Comparison of ENCODE assay signal across 22 cellular contexts in the genomic region with DNA sequence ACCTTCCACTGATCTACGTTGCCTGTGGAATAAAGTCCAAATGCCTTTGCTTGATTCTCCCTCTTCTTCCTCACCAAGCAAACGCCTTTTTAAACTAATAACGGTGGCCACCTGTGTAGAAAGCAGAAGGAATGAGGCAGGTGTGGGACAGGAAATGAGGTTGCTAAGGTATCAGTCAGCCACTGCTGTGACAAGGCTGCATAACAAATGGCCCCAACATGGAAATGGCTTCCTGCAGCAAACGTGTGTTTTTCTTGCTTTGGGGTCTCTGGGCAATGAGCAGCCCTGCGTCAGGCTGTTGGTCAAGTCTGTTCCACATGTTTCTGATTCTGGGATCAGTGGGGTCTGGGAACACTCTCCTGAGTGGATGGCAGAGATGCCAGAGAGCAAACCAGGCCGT. TPM values are rescaled to one million over a fixed set of nuclear protein-coding genes. Genes with fewer than 3 reads are reported as not detected.
A peak's percentile ranks its signal among the peaks of the same experiment; 100 is the strongest.
DNase-seq lines count a peak whose midpoint lies in the region; ATAC-seq lines count a peak whose summit lies in the region.
"Had no signal": no experiment of that assay in that cellular context is flagged by ENCODE, and none has a peak within 500 bp of the region (broad histone marks: within the 10 kb centered on the region; RNA-seq: fewer than 3 reads in every experiment).

No MANE protein-coding gene starts in this region.

- no peak overlapping the region for H2BK5ac ChIP-seq in neuronal stem cell (ENCODE audit: low read length)

- H3K36me3 Mint-ChIP-seq in activated T-helper 1 cell treated with anti-CD3 and anti-CD28 coated beads, Interleukin-12 subunit alpha, Interleukin-12 subunit beta, Interleukin-2, Interleukin-4 antibody, amounts not matched to agents 30 ng/mL and 10 ng/mL and 1 ng/mL, durations not matched to agents 14 hours and 24 hours and 36 hours (ENCODE audit: low read depth): no peaks in the 10 kb centered on the region
- H3K36me3 Mint-ChIP-seq: CD4-positive, alpha-beta memory T cell had no signal

- H3K4me3 ChIP-seq in neuronal stem cell (ENCODE audit: low read length in 2 of 2): no peak overlapping the region
- H3K4me3 ChIP-seq: GM23248 had no signal

- H3K4me3 Mint-ChIP-seq in activated T-helper 1 cell treated with anti-CD3 and anti-CD28 coated beads, Interleukin-12 subunit alpha, Interleukin-12 subunit beta, Interleukin-2, Interleukin-4 antibody, amounts not matched to agents 30 ng/mL and 10 ng/mL and 1 ng/mL, durations not matched to agents 14 hours and 24 hours and 36 hours: no peak overlapping the region
- H3K4me3 Mint-ChIP-seq: CD4-positive, alpha-beta memory T cell had no signal

- no peak overlapping the region for H4K91ac ChIP-seq in neuronal stem cell (ENCODE audit: low read depth, low read length, poor library complexity)

- H2BK120ac ChIP-seq in neuronal stem cell (ENCODE audit: low read depth, low read length): no peak overlapping the region

- peaks cover 0 to 72% (median 2%) of the 10 kb centered on the region in 3 experiments for H3K27me3 ChIP-seq in neuronal stem cell (ENCODE audit: control insufficient read depth in 3 of 3, insufficient read depth in 3 of 3, low read depth in 1 of 3, low read length in 3 of 3)

- H3K9me3 ChIP-seq in neuronal stem cell (replicated peaks in 1 of 2; ENCODE audit: control insufficient read depth in 2 of 2, insufficient read depth in 1 of 2, low read depth in 1 of 2, low read length in 2 of 2): peaks cover 6 to 10% of the 10 kb centered on the region in 2 donors

- peak overlapping the region; percentile 63 for H2AK5ac ChIP-seq in neuronal stem cell (ENCODE audit: low read depth, low read length)

- H2BK12ac ChIP-seq in neuronal stem cell (ENCODE audit: low read length): no peak overlapping the region

- H3K14ac ChIP-seq in neuronal stem cell (ENCODE audit: low read length): no peak overlapping the region

- H2BK15ac ChIP-seq in neuronal stem cell (ENCODE audit: low read length): no peak overlapping the region

- H3K4me2 ChIP-seq in neuronal stem cell (ENCODE audit: insufficient read depth, low read length, poor library complexity, severe bottlenecking): no peak overlapping the region

- H3K27me3 Mint-ChIP-seq in activated T-helper 1 cell treated with anti-CD3 and anti-CD28 coated beads, Interleukin-12 subunit alpha, Interleukin-12 subunit beta, Interleukin-2, Interleukin-4 antibody, amounts not matched to agents 30 ng/mL and 10 ng/mL and 1 ng/mL, durations not matched to agents 14 hours and 24 hours and 36 hours (ENCODE audit: insufficient read depth): peaks cover 4% of the 10 kb centered on the region

- in situ Hi-C loops in KBM-7 (cut with MboI; ENCODE audit: low pct_unique_long_range_greater_than_20kb, low sequenced_read_pairs): no loop called here

- H3K9ac ChIP-seq in neuronal stem cell (ENCODE audit: low read depth, low read length, poor library complexity): no peak overlapping the region
- H3K9ac ChIP-seq: GM23248 had no signal

- no peak overlapping the region for H3K27ac Mint-ChIP-seq in activated T-helper 1 cell treated with anti-CD3 and anti-CD28 coated beads, Interleukin-12 subunit alpha, Interleukin-12 subunit beta, Interleukin-2, Interleukin-4 antibody, amounts not matched to agents 30 ng/mL and 10 ng/mL and 1 ng/mL, durations not matched to agents 14 hours and 24 hours and 36 hours
- H3K27ac Mint-ChIP-seq: CD4-positive, alpha-beta memory T cell had no signal

- H4K8ac ChIP-seq in neuronal stem cell (ENCODE audit: low read depth, low read length): no peak overlapping the region

- no peaks in the 10 kb centered on the region for H3K4me1 Mint-ChIP-seq in activated T-helper 1 cell treated with anti-CD3 and anti-CD28 coated beads, Interleukin-12 subunit alpha, Interleukin-12 subunit beta, Interleukin-2, Interleukin-4 antibody, amounts not matched to agents 30 ng/mL and 10 ng/mL and 1 ng/mL, durations not matched to agents 14 hours and 24 hours and 36 hours (ENCODE audit: low read depth)
- H3K4me1 Mint-ChIP-seq: CD4-positive, alpha-beta memory T cell had no signal

- no peak overlapping the region for H2AFZ ChIP-seq in neuronal stem cell (ENCODE audit: low read length)
- H2AFZ ChIP-seq: GM23248 had no signal

- no peaks in the 10 kb centered on the region for H3K79me1 ChIP-seq in neuronal stem cell (ENCODE audit: low read depth, low read length)

- H3K18ac ChIP-seq in neuronal stem cell (ENCODE audit: low read length): no peak overlapping the region

- DNase-seq in caudate nucleus (lab: John Stamatoyannopoulos, UW) (no peak), neuronal stem cell (ENCODE audit: low spot score) (no peak), KBM-7 (no peak)
- DNase-seq in activated T-helper 1 cell treated with anti-CD3 and anti-CD28 coated beads, Interleukin-12 subunit alpha, Interleukin-12 subunit beta, Interleukin-2, Interleukin-4 antibody, amounts not matched to agents 30 ng/mL and 10 ng/mL and 1 ng/mL, durations not matched to agents 14 hours and 24 hours and 36 hours (ENCODE audit: low spot score): no peak
- DNase-seq: C1 segment of cervical spinal cord; Calu3; CD4-positive, alpha-beta memory T cell; COR-L47; DMS53; DMS79 treated with DMSO at 0.1 percent for 48 hours; GF-D8; GM23248; H7; HCEC 1CT had no signal

- no peaks in the 10 kb centered on the region for H3K36me3 ChIP-seq in neuronal stem cell (replicated peaks in 1 of 2; ENCODE audit: control insufficient read depth in 2 of 2, insufficient read depth in 2 of 2, low read length in 2 of 2)

- peaks cover 5 to 9% of the 10 kb centered on the region in 2 donors for H3K4me1 ChIP-seq in neuronal stem cell (ENCODE audit: control insufficient read depth in 2 of 2, insufficient read depth in 1 of 2, low read depth in 1 of 2, low read length in 2 of 2)

- no peak for ATAC-seq in HG02798 (IDR thresholded peaks at IDR 0.05; ENCODE audit: poor library complexity, unreplicated experiment)

- H3K23ac ChIP-seq in neuronal stem cell (ENCODE audit: low read depth, low read length, poor library complexity): no peak overlapping the region

- H3K27ac ChIP-seq in angular gyrus (ENCODE audit: low read depth, low read length): peak overlapping the region; percentile 78
- H3K27ac ChIP-seq in caudate nucleus (ENCODE audit: low read depth, low read length): peak overlapping the region; percentile 90
- no peak overlapping the region for H3K27ac ChIP-seq in neuronal stem cell (replicated peaks; ENCODE audit: low read length)
- H3K27ac ChIP-seq in temporal lobe (ENCODE audit: low read depth, low read length): peak overlapping the region; percentile 90
- H3K27ac ChIP-seq: GM23248 had no signal

- H3K4ac ChIP-seq in neuronal stem cell (ENCODE audit: low read length): no peak overlapping the region

- intact Hi-C loops in activated T-helper 1 cell treated with anti-CD3 and anti-CD28 coated beads, Interleukin-12 subunit alpha, Interleukin-12 subunit beta, Interleukin-2, Interleukin-4 antibody, amounts not matched to agents 30 ng/mL and 10 ng/mL and 1 ng/mL, durations not matched to agents 14 hours and 24 hours and 36 hours (cut with micrococcal nuclease): no loop called here

- H3K9me3 Mint-ChIP-seq in activated T-helper 1 cell treated with anti-CD3 and anti-CD28 coated beads, Interleukin-12 subunit alpha, Interleukin-12 subunit beta, Interleukin-2, Interleukin-4 antibody, amounts not matched to agents 30 ng/mL and 10 ng/mL and 1 ng/mL, durations not matched to agents 14 hours and 24 hours and 36 hours: no peaks in the 10 kb centered on the region
- H3K9me3 Mint-ChIP-seq: CD4-positive, alpha-beta memory T cell had no signal

- no CpG with 5 or more reads among the region's 6 CpGs for WGBS in neuronal stem cell (ENCODE audit: extremely low coverage in 2 of 2, insufficient read length in 2 of 2, insufficient replicate concordance in 1 of 2), 2 donors

RNA-seq across cellular contexts. Expression of a gene that starts 56.0 kb away (rescaled TPM):
- not detected for polyA plus RNA-seq in neuronal stem cell (2013, experiment 1 of 2)
- not detected for polyA plus RNA-seq in neuronal stem cell (2013, experiment 2 of 2)
- total RNA-seq in temporal lobe: not detected
- total RNA-seq in activated T-helper 1 cell treated with anti-CD3 and anti-CD28 coated beads, Interleukin-12 subunit alpha, Interleukin-12 subunit beta, Interleukin-2, Interleukin-4 antibody, amounts not matched to agents 30 ng/mL and 10 ng/mL and 1 ng/mL, durations not matched to agents 14 hours and 24 hours and 36 hours: not detected in 2 replicates
- total RNA-seq: A172; A673; CD4-positive, alpha-beta memory T cell; G401; GM23248; H1; H7 had no signal
- polyA plus RNA-seq: BJ; CD4-positive, alpha-beta memory T cell; GM23248; H1 had no signal
